ENCODE assay signal across 13 cellular contexts in genomic region chr17:1379208-1379929, GRCh38. TPM values are rescaled to one million over a fixed set of nuclear protein-coding genes. Genes with fewer than 3 reads are reported as not detected.
DNase-seq lines count a peak whose midpoint lies in the region; ATAC-seq, FAIRE-seq and TF ChIP-seq lines count a peak whose summit lies in the region.
"Had no signal": no experiment of that assay in that cellular context is flagged by ENCODE, and none has a peak within 500 bp of the region (broad histone marks: within the 10 kb centered on the region; RNA-seq: fewer than 3 reads in every experiment).

No MANE protein-coding gene starts in this region.

- peak overlapping the region; percentile 66 for H3K4me3 Mint-ChIP-seq in natural killer cell treated with Interleukin-12 subunit alpha and Interleukin-12 subunit beta and Interleukin-15 and Interleukin-18, amount 100 ng/mL, for 72 hours

- no peaks in the 10 kb centered on the region for H3K27me3 ChIP-seq in BLaER1 treated with 17β-estradiol and CSF1 and Interleukin-3, amounts not matched to agents 10 nM and 100 nM
- no peaks in the 10 kb centered on the region for H3K27me3 ChIP-seq in GM12878 (replicated peaks in 1 of 2; ENCODE audit: control insufficient read depth in 2 of 2, insufficient read depth in 2 of 2, low read length in 1 of 2)
- no peaks in the 10 kb centered on the region for H3K27me3 ChIP-seq in suprapubic skin

- H3K4me1 Mint-ChIP-seq in natural killer cell treated with Interleukin-12 subunit alpha and Interleukin-12 subunit beta and Interleukin-15 and Interleukin-18, amount 100 ng/mL, for 72 hours (ENCODE audit: low read depth in 2 of 2) = peaks cover 58 to 70% of the 10 kb centered on the region in 2 donors

- RAD21 ChIA-PET in GM12878 (lab: Charles Lee; ENCODE audit: unreplicated experiment) = interaction anchor here (1.0 to 3.1 kb wide), 4 partner anchors 12 to 136 kb away, joined by 3 to 24 read pairs (median 4); partner anchors contain the start of gene INPP5K

- DNase-seq in GM12878 (ENCODE audit: low read depth, low spot score) = no peak
- no peak for DNase-seq in natural killer cell treated with Interleukin-12 subunit alpha and Interleukin-12 subunit beta and Interleukin-15 and Interleukin-18, amount 100 ng/mL, for 72 hours (ENCODE audit: low spot score)
- no peak for DNase-seq in NOMO-1 treated with DMSO at 0.1 percent for 48 hours (lab: John Stamatoyannopoulos, UW; ENCODE audit: unreplicated experiment)
- DNase-seq in NCI-H2227 (lab: John Stamatoyannopoulos, UW; ENCODE audit: unreplicated experiment) = no peak
- no peak for DNase-seq in DMS79 treated with DMSO at 0.1 percent for 48 hours (lab: John Stamatoyannopoulos, UW)
- no peak for DNase-seq in suprapubic skin (ENCODE audit: low spot score in 2 of 2)
- DNase-seq: activated CD8-positive, alpha-beta memory T cell treated with anti-CD3 and anti-CD28 coated beads for 24 hours; COR-L47; H7; NCI-H146 had no signal

- H3K27ac ChIP-seq in BLaER1 treated with 17β-estradiol and CSF1 and Interleukin-3, amounts not matched to agents 10 nM and 100 nM = no peak overlapping the region
- H3K27ac ChIP-seq in HEK293 (ENCODE audit: extremely low read depth, low read depth, low read length) (peak overlapping the region; percentile 1), GM12878 (ENCODE audit: control insufficient read depth, insufficient read depth) (peak overlapping the region; percentile 34), suprapubic skin (no peak overlapping the region)

- TF ChIP-seq EP300 in GM12878 (IDR thresholded peaks at IDR 0.05; ENCODE audit: borderline replicate concordance in 1 of 2, control insufficient read depth in 1 of 2, low read depth in 2 of 2, low read length in 2 of 2) (no peak), suprapubic skin (IDR thresholded peaks at IDR 0.05) (no peak)

- TF ChIP-seq RAD21 in GM12878 (IDR thresholded peaks at IDR 0.05; ENCODE audit: insufficient read depth, low read depth, low read length) = no peak

- no peak for ATAC-seq in GM12878
- no peak for ATAC-seq in natural killer cell treated with Interleukin-12 subunit alpha and Interleukin-12 subunit beta and Interleukin-15 and Interleukin-18, amount 100 ng/mL, for 72 hours

- H3K27me3 Mint-ChIP-seq in natural killer cell treated with Interleukin-12 subunit alpha and Interleukin-12 subunit beta and Interleukin-15 and Interleukin-18, amount 100 ng/mL, for 72 hours = no peaks in the 10 kb centered on the region

- peaks cover 96% of the 10 kb centered on the region for H3K79me2 ChIP-seq in GM12878 (ENCODE audit: control insufficient read depth, insufficient read depth, low read length)

- no peak overlapping the region for H3K4me3 ChIP-seq in BLaER1 treated with 17β-estradiol and CSF1 and Interleukin-3, amounts not matched to agents 10 nM and 100 nM
- H3K4me3 ChIP-seq in HEK293 (ENCODE audit: low read depth, low read length) = no peak overlapping the region
- H3K4me3 ChIP-seq in GM12878 = no peak overlapping the region
- no peak overlapping the region for H3K4me3 ChIP-seq in suprapubic skin

- H3K4me2 ChIP-seq in BLaER1 treated with 17β-estradiol and CSF1 and Interleukin-3, amounts not matched to agents 10 nM and 100 nM = peak overlapping the region in 8 of 11 experiments; percentile 1 to 59 (median 34); a peak in 10 of 22 replicates
- peak overlapping the region; percentile 62 for H3K4me2 ChIP-seq in GM12878 (ENCODE audit: control insufficient read depth, insufficient read depth)

- 0 out of 22 replicates have a peak overlapping the region, but pooled peaks of 1 of the 11 experiments have one; percentile 11 for H3K9ac ChIP-seq in BLaER1 treated with 17β-estradiol and CSF1 and Interleukin-3, amounts not matched to agents 10 nM and 100 nM
- no peak overlapping the region for H3K9ac ChIP-seq in GM12878 (ENCODE audit: control insufficient read depth, insufficient read depth, low read length)

- peaks cover 67 to 97% (median 79%) of the 10 kb centered on the region in 10 experiments for H3K4me1 ChIP-seq in BLaER1 treated with 17β-estradiol and CSF1 and Interleukin-3, amounts not matched to agents 10 nM and 100 nM
- H3K4me1 ChIP-seq in HEK293 (ENCODE audit: control insufficient read depth, insufficient read depth, low read length) (peaks cover 73% of the 10 kb centered on the region), GM12878 (ENCODE audit: control insufficient read depth, insufficient read depth, low read length) (peaks cover 68% of the 10 kb centered on the region), suprapubic skin (peaks cover 84% of the 10 kb centered on the region)

- no TSS peak for BruUV-seq in GM12878 (replicated peaks; lab: Mats Ljungman, UMichigan)

- SMC1A ChIA-PET in GM12878 (lab: Charles Lee; ENCODE audit: uncharacterized antibody, unreplicated experiment) = interaction anchor here (0.9 to 6.7 kb wide), 6 partner anchors 8 to 74 kb away, joined by 3 to 61 read pairs (median 10); no protein-coding TSS in a partner anchor

- intact Hi-C loops in GM12878 (cut with micrococcal nuclease; ENCODE audit: unreplicated experiment) = no loop called here

- CTCF ChIA-PET in HEK293 (lab: Yijun Ruan, JAX) (interaction anchor here (0.8 to 3.1 kb wide), 4 partner anchors 12 to 154 kb away, joined by 3 to 42 read pairs (median 4); no protein-coding TSS in a partner anchor), GM12878 (lab: Yijun Ruan, JAX) (interaction anchor here (0.6 to 2.9 kb wide), 7 partner anchors 10 to 713 kb away, joined by 3 to 32 read pairs (median 6); partner anchors contain the start of gene INPP5K)

- WGBS in GM12878 (ENCODE audit: insufficient coverage, insufficient replicate concordance, low lambda C conversion rate, missing lambda C conversion rate) = 36% methylated on average over 11 of the region's 11 CpGs
- WGBS in suprapubic skin = 66% methylated on average over 11 of the region's 11 CpGs

- peak overlapping the region; percentile 21 to 26 for H3K27ac Mint-ChIP-seq in natural killer cell treated with Interleukin-12 subunit alpha and Interleukin-12 subunit beta and Interleukin-15 and Interleukin-18, amount 100 ng/mL, for 72 hours

- no peaks in the 10 kb centered on the region for H3K9me3 Mint-ChIP-seq in natural killer cell treated with Interleukin-12 subunit alpha and Interleukin-12 subunit beta and Interleukin-15 and Interleukin-18, amount 100 ng/mL, for 72 hours

- H2AFZ ChIP-seq in GM12878 (ENCODE audit: control insufficient read depth, low read depth, low read length) = no peak overlapping the region

- peaks cover 100% of the 10 kb centered on the region in 11 experiments for H4K20me1 ChIP-seq in BLaER1 treated with 17β-estradiol and CSF1 and Interleukin-3, amounts not matched to agents 10 nM and 100 nM
- H4K20me1 ChIP-seq in GM12878 (ENCODE audit: control insufficient read depth, insufficient read depth) = peaks cover 23% of the 10 kb centered on the region

- peaks cover 5% of the 10 kb centered on the region for H3K36me3 Mint-ChIP-seq in natural killer cell treated with Interleukin-12 subunit alpha and Interleukin-12 subunit beta and Interleukin-15 and Interleukin-18, amount 100 ng/mL, for 72 hours

- in situ Hi-C loops in GM12878 (cut with MboI) = no loop called here

- H3K36me3 ChIP-seq in BLaER1 treated with 17β-estradiol and CSF1 and Interleukin-3, amounts not matched to agents 10 nM and 100 nM = peaks cover 22 to 95% (median 82%) of the 10 kb centered on the region in 11 experiments; a peak in 21 of 22 replicates
- H3K36me3 ChIP-seq in HEK293 (ENCODE audit: control insufficient read depth in 2 of 2, insufficient read depth in 1 of 2, low read length in 2 of 2) (peaks cover 22 to 23% of the 10 kb centered on the region in 2 experiments; a peak in 2 of 3 replicates), GM12878 (ENCODE audit: control insufficient read depth in 2 of 2, insufficient read depth in 2 of 2, low read length in 1 of 2) (peaks cover 3 to 16% of the 10 kb centered on the region in 2 experiments), suprapubic skin (no peaks in the 10 kb centered on the region)

- TF ChIP-seq POLR2A in GM12878 (IDR thresholded peaks at IDR 0.05; ENCODE audit: low read depth, low read length) (no peak), suprapubic skin (IDR thresholded peaks at IDR 0.05) (no peak)

- TF ChIP-seq CTCF in HEK293 (tag by site-specific recombination; IDR thresholded peaks at IDR 0.05) = no peak
- no peak for TF ChIP-seq CTCF in GM12878 (IDR thresholded peaks at IDR 0.05 in 2 of 3, conservative IDR thresholded peaks at IDR 0.05 in 1 of 3; ENCODE audit: control insufficient read depth in 2 of 3, extremely low read depth in 1 of 3, insufficient read depth in 1 of 3, low read depth in 3 of 3, low read length in 3 of 3)
- TF ChIP-seq CTCF in suprapubic skin (IDR thresholded peaks at IDR 0.05) = no peak

- POLR2A ChIA-PET in HEK293 (lab: Yijun Ruan, JAX) (interaction anchor here (0.7 to 2.9 kb wide), 4 partner anchors 12 to 21 kb away, joined by 3 to 12 read pairs (median 6); partner anchors contain the start of gene YWHAE), GM12878 (lab: Charles Lee) (interaction anchor here (1.1 to 3.3 kb wide), 6 partner anchors 8 to 108 kb away, joined by 4 to 28 read pairs (median 7); no protein-coding TSS in a partner anchor)

- FAIRE-seq in GM12878 (lab: Jason Lieb, UNC) = no peak
- FAIRE-seq: bronchial epithelial cell had no signal

- H3K9me3 ChIP-seq in BLaER1 treated with 17β-estradiol and CSF1 and Interleukin-3, amounts not matched to agents 10 nM and 100 nM (replicated peaks in 1 of 11) = no peaks in the 10 kb centered on the region
- no peaks in the 10 kb centered on the region for H3K9me3 ChIP-seq in HEK293 (ENCODE audit: control insufficient read depth, insufficient read depth, low read depth, low read length)
- no peaks in the 10 kb centered on the region for H3K9me3 ChIP-seq in GM12878 (replicated peaks; ENCODE audit: control insufficient read depth, insufficient read depth, low read length)
- H3K9me3 ChIP-seq in suprapubic skin = no peaks in the 10 kb centered on the region

RNA-seq across cellular contexts. Expression of gene YWHAE, which starts 20.7 kb away (rescaled TPM):
- 188 and 201 TPM in 2 replicates for total RNA-seq in GM12878 (2013; cell fraction: nucleolus; rRNA removed)
- 189 and 192 TPM in 2 replicates for total RNA-seq in GM12878 (2014; rRNA removed)
- total RNA-seq in GM12878 (2014; rRNA removed; fragmentation: Illumina TruSeq; extraction: Trizol) = 250 and 257 TPM in 2 replicates
- total RNA-seq in GM12878 (2021) = 452 and 460 TPM in 2 replicates
- 194 TPM for polyA plus RNA-seq in GM12878 (2011; ENCODE audit: low read depth)
- polyA plus RNA-seq in GM12878 (2011; rRNA removed) = 651 and 809 TPM in 2 replicates
- polyA plus RNA-seq in GM12878 (2011; cell fraction: cytosol; rRNA removed) = 448 and 455 TPM in 2 replicates
- 177 and 272 TPM in 2 replicates for polyA plus RNA-seq in GM12878 (2011; cell fraction: nucleus; rRNA removed)
- polyA plus RNA-seq in GM12878 (2012) = 300 and 352 TPM in 2 replicates
- polyA plus RNA-seq in GM12878 (2014; fragmentation: Illumina TruSeq; extraction: Trizol) = 487 and 489 TPM in 2 replicates
- 100 to 1,000 TPM; 369 to 425 TPM for polyA plus RNA-seq in GM12878 (2014; fragmentation: Nextera tagmentation; extraction: Ambion mirVana)
- 427 and 526 TPM in 2 replicates for polyA plus RNA-seq in GM12878 (2014; rRNA removed)
- 100 to 1,000 TPM; 611 to 616 TPM for polyA plus RNA-seq in GM12878 (2016; fragmentation: Nextera tagmentation; extraction: Ambion mirVana)
- polyA minus RNA-seq in GM12878 (2011; rRNA and poly(A)+ RNA removed) = 509 and 565 TPM in 2 replicates
- 285 and 303 TPM in 2 replicates for polyA minus RNA-seq in GM12878 (2011; cell fraction: cytosol; rRNA and poly(A)+ RNA removed)
- polyA minus RNA-seq in GM12878 (2011; cell fraction: nucleus; rRNA and poly(A)+ RNA removed) = 71.7 and 98.4 TPM in 2 replicates
- 100 to 1,000 TPM; 365 to 407 TPM for total RNA-seq in natural killer cell treated with Interleukin-12 subunit alpha and Interleukin-12 subunit beta and Interleukin-15 and Interleukin-18, amount 100 ng/mL, for 72 hours
- total RNA-seq in suprapubic skin = 100 to 1,000 TPM; 467 to 572 (median 520) TPM

Comparison
In these comparisons a context has a peak if more than half of its experiments do, and no peak if none do; other contexts are left out.
1. H3K27ac ChIP-seq: peak in HEK293 (single experiment) and GM12878 (single experiment); none in BLaER1 treated with 17β-estradiol and CSF1 and Interleukin-3, amounts not matched to agents 10 nM and 100 nM (0 of 11) and suprapubic skin (single experiment).